ENCODE assay signal across 28 cellular contexts in genomic region chr5:180658774-180659564, GRCh38. TPM values are rescaled to one million over a fixed set of nuclear protein-coding genes. Genes with fewer than 3 reads are reported as not detected.
DNase-seq lines count a peak whose midpoint lies in the region; ATAC-seq and TF ChIP-seq lines count a peak whose summit lies in the region.
"Had no signal": no experiment of that assay in that cellular context is flagged by ENCODE, and none has a peak within 500 bp of the region (broad histone marks: within the 10 kb centered on the region; RNA-seq: fewer than 3 reads in every experiment).

No MANE protein-coding gene starts in this region.

- H3K4me2 ChIP-seq in SK-N-SH, result no peak overlapping the region

- no peaks in the 10 kb centered on the region for H3K9me2 ChIP-seq in SK-N-SH

- H3F3A ChIP-seq in SK-N-SH (replicated peaks; ENCODE audit: insufficient read depth), result no peaks in the 10 kb centered on the region

- peaks cover 28% of the 10 kb centered on the region for H3K27me3 Mint-ChIP-seq in activated CD4-positive, alpha-beta T cell treated with anti-CD3 and anti-CD28 coated beads for 36 hours

- H3K9ac ChIP-seq in SK-N-SH (no peak overlapping the region), iPS-18a (ENCODE audit: low read length) (no peak overlapping the region)

- POLR2A ChIA-PET in activated CD4-positive, alpha-beta T cell treated with anti-CD3 and anti-CD28 coated beads for 36 hours (lab: Charles Lee), result no interaction called here
- POLR2A ChIA-PET in SK-N-SH (lab: Yijun Ruan, JAX), result no interaction called here

- H3K4me3 ChIP-seq in SK-N-SH (ENCODE audit: low read depth in 2 of 2, low read length in 1 of 2), result no peak overlapping the region
- H3K4me3 ChIP-seq in iPS-18a (ENCODE audit: low read length), result peak overlapping the region; percentile 39
- H3K4me3 ChIP-seq: cardiac muscle cell, GM12878, lung, SJSA1, skin epidermis, thoracic aorta had no signal

- no peaks in the 10 kb centered on the region for H3K4me1 ChIP-seq in SK-N-SH (ENCODE audit: control insufficient read depth in 1 of 2, insufficient read depth in 2 of 2, low read depth in 1 of 2, low read length in 1 of 2)
- no peaks in the 10 kb centered on the region for H3K4me1 ChIP-seq in iPS-18a (ENCODE audit: control insufficient read depth, low read depth, low read length)
- H3K4me1 ChIP-seq: SJSA1 had no signal

- peak overlapping the region; percentile 49 for H3K4me3 Mint-ChIP-seq in activated CD4-positive, alpha-beta T cell treated with anti-CD3 and anti-CD28 coated beads for 36 hours
- peak overlapping the region; percentile 12 for H3K4me3 Mint-ChIP-seq in stimulated activated effector memory CD8-positive, alpha-beta T cell treated with anti-CD3 and anti-CD28 coated beads, Interleukin-12 subunit alpha, Interleukin-12 subunit beta, amount 100 ng/mL, for 72 hours
- H3K4me3 Mint-ChIP-seq: dendritic cell treated with granulocyte-macrophage colony-stimulating factor and Interleukin-4, amounts not matched to agents 40 ng/mL and 50 ng/mL, for 4 days had no signal

- WGBS in SK-N-SH (ENCODE audit: low lambda C conversion rate), result 28% methylated on average over 52 of the region's 54 CpGs

- H3K27me3 ChIP-seq in SK-N-SH (ENCODE audit: insufficient read depth) (peaks cover 9% of the 10 kb centered on the region; the same call in 1 of the 2 replicates), iPS-18a (ENCODE audit: control insufficient read depth, insufficient read depth, low read length) (peaks cover 7% of the 10 kb centered on the region)

- TF ChIP-seq CTCF in SK-N-SH (IDR thresholded peaks at IDR 0.05), result no peak

- H3K9me3 ChIP-seq in SK-N-SH, result no peaks in the 10 kb centered on the region
- no peaks in the 10 kb centered on the region for H3K9me3 ChIP-seq in iPS-18a (ENCODE audit: control insufficient read depth, low read depth, low read length)
- H3K9me3 ChIP-seq: neutrophil, SJSA1, thoracic aorta had no signal

- no peak for DNase-seq in activated CD4-positive, alpha-beta T cell treated with anti-CD3 and anti-CD28 coated beads for 36 hours
- no peak for DNase-seq in activated CD4-positive, alpha-beta T cell treated with anti-CD3 and anti-CD28 coated beads, Interleukin-2, amount 50 U/mL, for 4 hours
- DNase-seq in SK-N-SH (peak; percentile 30), NCI-H510A (lab: John Stamatoyannopoulos, UW) (no peak), GDM1 (lab: John Stamatoyannopoulos, UW) (no peak)
- DNase-seq in stimulated activated effector memory CD8-positive, alpha-beta T cell treated with anti-CD3 and anti-CD28 coated beads, Interleukin-12 subunit alpha, Interleukin-12 subunit beta, amount 100 ng/mL, for 72 hours (ENCODE audit: low spot score in 2 of 2), result no peak
- DNase-seq: activated CD4-positive, alpha-beta T cell treated with anti-CD3 and anti-CD28 coated beads, Interleukin-2, amount 50 U/mL, for 1 hour; DMS53; glutamatergic neuron; MV-4-11; NCI-H1694; NCI-H774; stimulated activated CD4-positive, alpha-beta T cell treated with anti-CD3 and anti-CD28 coated beads, Interleukin-2, amount 100 ng/mL, for 24 hours; stimulated activated naive CD4-positive, alpha-beta T cell; T-helper 2 cell had no signal

- no peaks in the 10 kb centered on the region for H4K20me1 ChIP-seq in SK-N-SH (ENCODE audit: insufficient read depth)

- H3K36me3 ChIP-seq in SK-N-SH (replicated peaks in 1 of 2; ENCODE audit: control insufficient read depth in 1 of 2, insufficient read depth in 2 of 2, low read length in 1 of 2), result no peaks in the 10 kb centered on the region
- H3K36me3 ChIP-seq in iPS-18a (ENCODE audit: control insufficient read depth, low read depth, low read length), result no peaks in the 10 kb centered on the region
- H3K36me3 ChIP-seq: cardiac muscle cell, neutrophil, SJSA1, thoracic aorta had no signal

- no peaks in the 10 kb centered on the region for H3K4me1 Mint-ChIP-seq in activated CD4-positive, alpha-beta T cell treated with anti-CD3 and anti-CD28 coated beads for 36 hours
- H3K4me1 Mint-ChIP-seq in stimulated activated effector memory CD8-positive, alpha-beta T cell treated with anti-CD3 and anti-CD28 coated beads, Interleukin-12 subunit alpha, Interleukin-12 subunit beta, amount 100 ng/mL, for 72 hours, result no peaks in the 10 kb centered on the region

- ATAC-seq in activated CD4-positive, alpha-beta T cell treated with anti-CD3 and anti-CD28 coated beads for 36 hours, result no peak
- no peak for ATAC-seq in stimulated activated effector memory CD8-positive, alpha-beta T cell treated with anti-CD3 and anti-CD28 coated beads, Interleukin-12 subunit alpha, Interleukin-12 subunit beta, amount 100 ng/mL, for 72 hours
- no peak for ATAC-seq in HG02885 (IDR thresholded peaks at IDR 0.05; ENCODE audit: poor library complexity, unreplicated experiment)
- ATAC-seq: GM12878 had no signal

- intact Hi-C loops in activated CD4-positive, alpha-beta T cell treated with anti-CD3 and anti-CD28 coated beads for 36 hours (cut with DNase I, micrococcal nuclease), result no loop called here

- H3K27ac ChIP-seq in SK-N-SH (ENCODE audit: low read depth in 2 of 2, low read length in 1 of 2) (no peak overlapping the region), iPS-18a (ENCODE audit: low read length) (no peak overlapping the region)
- H3K27ac ChIP-seq: 22Rv1, cardiac muscle cell, neutrophil, SJSA1, skin epidermis, thoracic aorta, VCaP had no signal

- H3K36me3 Mint-ChIP-seq in activated CD4-positive, alpha-beta T cell treated with anti-CD3 and anti-CD28 coated beads for 36 hours (ENCODE audit: low read depth), result no peaks in the 10 kb centered on the region
- H3K36me3 Mint-ChIP-seq in stimulated activated effector memory CD8-positive, alpha-beta T cell treated with anti-CD3 and anti-CD28 coated beads, Interleukin-12 subunit alpha, Interleukin-12 subunit beta, amount 100 ng/mL, for 72 hours, result no peaks in the 10 kb centered on the region

- H3K79me2 ChIP-seq in SK-N-SH (ENCODE audit: insufficient read depth), result no peaks in the 10 kb centered on the region

- CTCF ChIA-PET in activated CD4-positive, alpha-beta T cell treated with anti-CD3 and anti-CD28 coated beads for 36 hours (lab: Charles Lee), result no interaction called here
- CTCF ChIA-PET in SK-N-SH (lab: Yijun Ruan, JAX), result interaction anchor here (0.6 to 0.8 kb wide), 2 partner anchors 53 to 518 kb away, joined by 3 read pairs; no protein-coding TSS in a partner anchor

- H3K9me3 Mint-ChIP-seq in activated CD4-positive, alpha-beta T cell treated with anti-CD3 and anti-CD28 coated beads for 36 hours (ENCODE audit: low read depth), result no peaks in the 10 kb centered on the region
- H3K9me3 Mint-ChIP-seq in stimulated activated effector memory CD8-positive, alpha-beta T cell treated with anti-CD3 and anti-CD28 coated beads, Interleukin-12 subunit alpha, Interleukin-12 subunit beta, amount 100 ng/mL, for 72 hours, result no peaks in the 10 kb centered on the region
- H3K9me3 Mint-ChIP-seq: dendritic cell treated with granulocyte-macrophage colony-stimulating factor and Interleukin-4, amounts not matched to agents 40 ng/mL and 50 ng/mL, for 4 days had no signal

- no peak for TF ChIP-seq EP300 in SK-N-SH (IDR thresholded peaks at IDR 0.05; ENCODE audit: borderline replicate concordance in 1 of 2, low read depth in 1 of 2, low read length in 1 of 2)

- H3K27ac Mint-ChIP-seq in activated CD4-positive, alpha-beta T cell treated with anti-CD3 and anti-CD28 coated beads for 36 hours, result no peak overlapping the region
- no peak overlapping the region for H3K27ac Mint-ChIP-seq in stimulated activated effector memory CD8-positive, alpha-beta T cell treated with anti-CD3 and anti-CD28 coated beads, Interleukin-12 subunit alpha, Interleukin-12 subunit beta, amount 100 ng/mL, for 72 hours
- H3K27ac Mint-ChIP-seq: dendritic cell treated with granulocyte-macrophage colony-stimulating factor and Interleukin-4, amounts not matched to agents 40 ng/mL and 50 ng/mL, for 4 days had no signal

- H2AFZ ChIP-seq in SK-N-SH (ENCODE audit: low read depth), result no peak overlapping the region

- TF ChIP-seq RAD21 in SK-N-SH (IDR thresholded peaks at IDR 0.05; ENCODE audit: low read length), result no peak

TF ChIP-seq in SK-N-SH, 30 proteins besides CTCF, POLR2A, EP300 and RAD21 (continues in another document):
- TF ChIP-seq SIN3A (IDR thresholded peaks at IDR 0.05; ENCODE audit: borderline replicate concordance, low read depth, low read length) (no peak), JUND (IDR thresholded peaks at IDR 0.05) (no peak), TEAD4 (IDR thresholded peaks at IDR 0.05; ENCODE audit: borderline replicate concordance, insufficient read depth) (no peak), TCF12 (IDR thresholded peaks at IDR 0.05) (no peak), FOXM1 (IDR thresholded peaks at IDR 0.05; ENCODE audit: low read depth) (no peak)
- TF ChIP-seq, protein P1, sequence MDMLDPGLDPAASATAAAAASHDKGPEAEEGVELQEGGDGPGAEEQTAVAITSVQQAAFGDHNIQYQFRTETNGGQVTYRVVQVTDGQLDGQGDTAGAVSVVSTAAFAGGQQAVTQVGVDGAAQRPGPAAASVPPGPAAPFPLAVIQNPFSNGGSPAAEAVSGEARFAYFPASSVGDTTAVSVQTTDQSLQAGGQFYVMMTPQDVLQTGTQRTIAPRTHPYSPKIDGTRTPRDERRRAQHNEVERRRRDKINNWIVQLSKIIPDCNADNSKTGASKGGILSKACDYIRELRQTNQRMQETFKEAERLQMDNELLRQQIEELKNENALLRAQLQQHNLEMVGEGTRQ (IDR thresholded peaks at IDR 0.05; ENCODE audit: borderline replicate concordance, low read depth, low read length), result no peak

RNA-seq across cellular contexts. Expression of gene FLT4, which starts 9.6 kb away (rescaled TPM):
- under 1 TPM; 0.75 to 0.98 TPM for total RNA-seq in activated CD4-positive, alpha-beta T cell treated with anti-CD3 and anti-CD28 coated beads for 36 hours
- polyA plus RNA-seq in SK-N-SH (2012; rRNA removed), result 0.02 and 0.05 TPM in 2 replicates
- 0.03 and 0.26 TPM in 2 replicates for polyA plus RNA-seq in SK-N-SH (2012; cell fraction: cytosol; rRNA removed)
- 0.05 and 0.35 TPM in 2 replicates for polyA plus RNA-seq in SK-N-SH (2012; cell fraction: nucleus; rRNA removed)
- total RNA-seq: GM12878, OCI-LY7, SJSA1 had no signal
